In genomic region chr6:40362859-40363258, GRCh38 we compare ENCODE assay signal across 27 cellular contexts.
DNase-seq lines count a peak whose midpoint lies in the region; ATAC-seq, FAIRE-seq and TF ChIP-seq lines count a peak whose summit lies in the region.
"Had no signal": no experiment of that assay in that cellular context is flagged by ENCODE, and none has a peak within 500 bp of the region (broad histone marks: within the 10 kb centered on the region; RNA-seq: fewer than 3 reads in every experiment).

No MANE protein-coding gene starts in this region.

- H3K4me3 ChIP-seq in GM12878 (no peak overlapping the region), endodermal cell (ENCODE audit: low read length) (no peak overlapping the region)
- H3K4me3 ChIP-seq: A549, BLaER1 had no signal

- H3K9me3 Mint-ChIP-seq in activated CD8-positive, alpha-beta memory T cell treated with anti-CD3 and anti-CD28 coated beads, Interleukin-2, amount 10 ng/mL, durations not matched to agents 7 days and 5 days (ENCODE audit: low read depth) = peaks cover 8% of the 10 kb centered on the region
- peaks cover 8% of the 10 kb centered on the region for H3K9me3 Mint-ChIP-seq in endodermal cell

- no peak for TF ChIP-seq CTCF in GM12878 (IDR thresholded peaks at IDR 0.05 in 2 of 3, conservative IDR thresholded peaks at IDR 0.05 in 1 of 3; ENCODE audit: control insufficient read depth in 2 of 3, extremely low read depth in 1 of 3, insufficient read depth in 1 of 3, low read depth in 3 of 3, low read length in 3 of 3)
- no peak for TF ChIP-seq CTCF in endodermal cell (conservative IDR thresholded peaks at IDR 0.05)

- BruUV-seq in GM12878 (replicated peaks; lab: Mats Ljungman, UMichigan) = no TSS peak

- 0% methylated on average over 4 of the region's 4 CpGs for WGBS in GM12878 (ENCODE audit: insufficient coverage, insufficient replicate concordance, low lambda C conversion rate, missing lambda C conversion rate)
- 89 to 96% methylated on average over 4 of the region's 4 CpGs for WGBS in endodermal cell (ENCODE audit: insufficient coverage in 1 of 2, insufficient read length in 1 of 2), 2 experiments

- no peak overlapping the region for H2AFZ ChIP-seq in GM12878 (ENCODE audit: control insufficient read depth, low read depth, low read length)

- TF ChIP-seq RAD21 in GM12878 (IDR thresholded peaks at IDR 0.05; ENCODE audit: insufficient read depth, low read depth, low read length) = no peak

- H3K4me1 ChIP-seq in GM12878 (ENCODE audit: control insufficient read depth, insufficient read depth, low read length) (no peaks in the 10 kb centered on the region), endodermal cell (ENCODE audit: control insufficient read depth, insufficient read depth, low read length) (peaks cover 12% of the 10 kb centered on the region)
- H3K4me1 ChIP-seq: A549, BE2C, BLaER1 had no signal

- no peaks in the 10 kb centered on the region; a peak in 2 of 4 replicates for H3K27me3 ChIP-seq in GM12878 (replicated peaks in 1 of 2; ENCODE audit: control insufficient read depth in 2 of 2, insufficient read depth in 2 of 2, low read length in 1 of 2)
- no peaks in the 10 kb centered on the region for H3K27me3 ChIP-seq in endodermal cell (ENCODE audit: control insufficient read depth, insufficient read depth, low read length, poor library complexity, severe bottlenecking)
- H3K27me3 ChIP-seq: BE2C, BLaER1 had no signal

- POLR2A ChIA-PET in GM12878 (lab: Charles Lee) = no interaction called here

- peak; percentile 11 for DNase-seq in activated CD8-positive, alpha-beta memory T cell treated with anti-CD3 and anti-CD28 coated beads for 24 hours
- DNase-seq in activated CD8-positive, alpha-beta memory T cell treated with anti-CD3 and anti-CD28 coated beads, Interleukin-2, amount 10 ng/mL, durations not matched to agents 7 days and 5 days = no peak
- DNase-seq in GM12878 (ENCODE audit: low read depth, low spot score) (no peak), endodermal cell (peak; percentile 40), islet precursor cell (peak; percentile 30), posterior cingulate gyrus (no peak), LoVo (ENCODE audit: low spot score) (no peak), foreskin melanocyte (no peak)
- DNase-seq: BE2C; C1 segment of cervical spinal cord; CD4-positive, alpha-beta memory T cell; CD4-positive, CD25-positive, alpha-beta regulatory T cell; CD8-positive, alpha-beta memory T cell; COR-L47; DMS 273 treated with DMSO at 0.1 percent for 48 hours; DMS153; DMS53; DMS79; DND-41; EL; GDM1 had no signal

- no peak for TF ChIP-seq POLR2A in GM12878 (IDR thresholded peaks at IDR 0.05; ENCODE audit: low read depth, low read length)

- no peaks in the 10 kb centered on the region for H3K9me3 ChIP-seq in GM12878 (replicated peaks; ENCODE audit: control insufficient read depth, insufficient read depth, low read length)
- H3K9me3 ChIP-seq in endodermal cell (ENCODE audit: control insufficient read depth, low read length) = peaks cover 16% of the 10 kb centered on the region
- H3K9me3 ChIP-seq: A549, BE2C had no signal

- no peak for ATAC-seq in activated CD8-positive, alpha-beta memory T cell treated with anti-CD3 and anti-CD28 coated beads, Interleukin-2, amount 10 ng/mL, durations not matched to agents 7 days and 5 days
- ATAC-seq in GM12878 = no peak
- ATAC-seq: A549 had no signal

- FAIRE-seq in GM12878 (lab: Jason Lieb, UNC) = peak; percentile 27
- FAIRE-seq: A549, GM12891, GM19239 had no signal

- H3K27me3 Mint-ChIP-seq in activated CD8-positive, alpha-beta memory T cell treated with anti-CD3 and anti-CD28 coated beads, Interleukin-2, amount 10 ng/mL, durations not matched to agents 7 days and 5 days = peaks cover 60% of the 10 kb centered on the region
- H3K27me3 Mint-ChIP-seq in endodermal cell (ENCODE audit: insufficient read depth) = no peaks in the 10 kb centered on the region
- H3K27me3 Mint-ChIP-seq: CD4-positive, CD25-positive, alpha-beta regulatory T cell had no signal

- no peak overlapping the region for H3K4me2 ChIP-seq in GM12878 (ENCODE audit: control insufficient read depth, insufficient read depth)
- H3K4me2 ChIP-seq: A549, BLaER1 had no signal

- no peaks in the 10 kb centered on the region for H4K20me1 ChIP-seq in GM12878 (ENCODE audit: control insufficient read depth, insufficient read depth)
- H4K20me1 ChIP-seq: BLaER1 had no signal

- H3K27ac Mint-ChIP-seq in activated CD8-positive, alpha-beta memory T cell treated with anti-CD3 and anti-CD28 coated beads, Interleukin-2, amount 10 ng/mL, durations not matched to agents 7 days and 5 days = no peak overlapping the region
- no peak overlapping the region for H3K27ac Mint-ChIP-seq in endodermal cell
- H3K27ac Mint-ChIP-seq: CD14-positive monocyte; CD4-positive, alpha-beta memory T cell; CD4-positive, CD25-positive, alpha-beta regulatory T cell; CD8-positive, alpha-beta memory T cell had no signal

- intact Hi-C loops in GM12878 (cut with micrococcal nuclease; ENCODE audit: unreplicated experiment) (no loop called here), posterior cingulate gyrus (cut with DNase I) (no loop called here)

- CTCF ChIA-PET in activated CD8-positive, alpha-beta memory T cell treated with anti-CD3 and anti-CD28 coated beads, Interleukin-2, amount 10 ng/mL, durations not matched to agents 7 days and 5 days (lab: Charles Lee) = no interaction called here
- CTCF ChIA-PET in GM12878 (lab: Yijun Ruan, JAX) = no interaction called here

- H3K9ac ChIP-seq in GM12878 (ENCODE audit: control insufficient read depth, insufficient read depth, low read length) = no peak overlapping the region
- H3K9ac ChIP-seq in endodermal cell (ENCODE audit: extremely low read depth, low read length, poor library complexity, severe bottlenecking) = no peak overlapping the region
- H3K9ac ChIP-seq: BLaER1 had no signal

- in situ Hi-C loops in GM12878 (cut with MboI) = no loop called here

- no peaks in the 10 kb centered on the region for H3K79me2 ChIP-seq in GM12878 (ENCODE audit: control insufficient read depth, insufficient read depth, low read length)

- RAD21 ChIA-PET in GM12878 (lab: Charles Lee; ENCODE audit: unreplicated experiment) = no interaction called here

- no peaks in the 10 kb centered on the region for H3K36me3 ChIP-seq in GM12878 (ENCODE audit: control insufficient read depth in 2 of 2, insufficient read depth in 2 of 2, low read length in 1 of 2)
- H3K36me3 ChIP-seq in endodermal cell (ENCODE audit: control insufficient read depth, insufficient read depth, low read length) = no peaks in the 10 kb centered on the region
- H3K36me3 ChIP-seq: BE2C, BLaER1 had no signal

- H3K4me1 Mint-ChIP-seq in activated CD8-positive, alpha-beta memory T cell treated with anti-CD3 and anti-CD28 coated beads, Interleukin-2, amount 10 ng/mL, durations not matched to agents 7 days and 5 days = no peaks in the 10 kb centered on the region
- H3K4me1 Mint-ChIP-seq in endodermal cell = peaks cover 31% of the 10 kb centered on the region
- H3K4me1 Mint-ChIP-seq: CD14-positive monocyte; CD4-positive, alpha-beta memory T cell; CD4-positive, CD25-positive, alpha-beta regulatory T cell; CD8-positive, alpha-beta memory T cell had no signal

- SMC1A ChIA-PET in GM12878 (lab: Charles Lee; ENCODE audit: uncharacterized antibody, unreplicated experiment) = interaction anchor here (1.7 kb wide), 1 partner anchor 9 kb away, joined by 5 read pairs; no protein-coding TSS in a partner anchor

- peaks cover 2% of the 10 kb centered on the region for H3K36me3 Mint-ChIP-seq in activated CD8-positive, alpha-beta memory T cell treated with anti-CD3 and anti-CD28 coated beads, Interleukin-2, amount 10 ng/mL, durations not matched to agents 7 days and 5 days
- no peaks in the 10 kb centered on the region for H3K36me3 Mint-ChIP-seq in endodermal cell (ENCODE audit: low read depth)
- H3K36me3 Mint-ChIP-seq: CD14-positive monocyte; CD4-positive, alpha-beta memory T cell; CD4-positive, CD25-positive, alpha-beta regulatory T cell; CD8-positive, alpha-beta memory T cell had no signal

- H3K27ac ChIP-seq in GM12878 (ENCODE audit: control insufficient read depth, insufficient read depth) (no peak overlapping the region), endodermal cell (ENCODE audit: low read depth, low read length) (no peak overlapping the region)
- H3K27ac ChIP-seq: 22Rv1, A549, BLaER1 had no signal

- no peak for TF ChIP-seq EP300 in GM12878 (IDR thresholded peaks at IDR 0.05; ENCODE audit: borderline replicate concordance in 1 of 2, control insufficient read depth in 1 of 2, low read depth in 2 of 2, low read length in 2 of 2)

- H3K4me3 Mint-ChIP-seq in activated CD8-positive, alpha-beta memory T cell treated with anti-CD3 and anti-CD28 coated beads, Interleukin-2, amount 10 ng/mL, durations not matched to agents 7 days and 5 days = no peak overlapping the region
- no peak overlapping the region for H3K4me3 Mint-ChIP-seq in endodermal cell
- H3K4me3 Mint-ChIP-seq: CD14-positive monocyte; CD4-positive, alpha-beta memory T cell; CD4-positive, CD25-positive, alpha-beta regulatory T cell; CD8-positive, alpha-beta memory T cell had no signal

TF ChIP-seq in GM12878, 131 proteins besides CTCF, POLR2A, EP300 and RAD21 (continues in another document):
- no peak for TF ChIP-seq SRF (IDR thresholded peaks at IDR 0.05; ENCODE audit: low read depth in 2 of 2, low read length in 2 of 2)
- TF ChIP-seq TBL1XR1 (IDR thresholded peaks at IDR 0.05; ENCODE audit: low read depth, low read length) = no peak
- no peak for TF ChIP-seq HDGF (IDR thresholded peaks at IDR 0.05)
- no peak for TF ChIP-seq FOS (IDR thresholded peaks at IDR 0.05; ENCODE audit: borderline replicate concordance, extremely low read depth, insufficient read length)
- TF ChIP-seq BHLHE40 (IDR thresholded peaks at IDR 0.05; ENCODE audit: borderline replicate concordance in 1 of 2, low read depth in 2 of 2, low read length in 1 of 2) = no peak
- TF ChIP-seq, protein P1, sequence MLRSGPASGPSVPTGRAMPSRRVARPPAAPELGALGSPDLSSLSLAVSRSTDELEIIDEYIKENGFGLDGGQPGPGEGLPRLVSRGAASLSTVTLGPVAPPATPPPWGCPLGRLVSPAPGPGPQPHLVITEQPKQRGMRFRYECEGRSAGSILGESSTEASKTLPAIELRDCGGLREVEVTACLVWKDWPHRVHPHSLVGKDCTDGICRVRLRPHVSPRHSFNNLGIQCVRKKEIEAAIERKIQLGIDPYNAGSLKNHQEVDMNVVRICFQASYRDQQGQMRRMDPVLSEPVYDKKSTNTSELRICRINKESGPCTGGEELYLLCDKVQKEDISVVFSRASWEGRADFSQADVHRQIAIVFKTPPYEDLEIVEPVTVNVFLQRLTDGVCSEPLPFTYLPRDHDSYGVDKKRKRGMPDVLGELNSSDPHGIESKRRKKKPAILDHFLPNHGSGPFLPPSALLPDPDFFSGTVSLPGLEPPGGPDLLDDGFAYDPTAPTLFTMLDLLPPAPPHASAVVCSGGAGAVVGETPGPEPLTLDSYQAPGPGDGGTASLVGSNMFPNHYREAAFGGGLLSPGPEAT (IDR thresholded peaks at IDR 0.05; ENCODE audit: low read depth) = no peak
- TF ChIP-seq CHD2 (IDR thresholded peaks at IDR 0.05; ENCODE audit: borderline replicate concordance, low read depth, low read length) = no peak
- TF ChIP-seq IKZF1 (conservative IDR thresholded peaks at IDR 0.05) = no peak
- no peak for TF ChIP-seq MTA2 (IDR thresholded peaks at IDR 0.05; ENCODE audit: low read depth)
- no peak for TF ChIP-seq SMAD5 (IDR thresholded peaks at IDR 0.05; ENCODE audit: low read depth)
- no peak for TF ChIP-seq ASH2L (IDR thresholded peaks at IDR 0.05; ENCODE audit: borderline replicate concordance, low read depth)

Comparison
In these comparisons a context has a peak if more than half of its experiments do, and no peak if none do; other contexts are left out.
1. DNase-seq: peak in activated CD8-positive, alpha-beta memory T cell treated with anti-CD3 and anti-CD28 coated beads for 24 hours (single experiment), endodermal cell (single experiment) and islet precursor cell (single experiment); none in activated CD8-positive, alpha-beta memory T cell treated with anti-CD3 and anti-CD28 coated beads, Interleukin-2, amount 10 ng/mL, durations not matched to agents 7 days and 5 days (single experiment), GM12878 (single experiment), posterior cingulate gyrus (0 of 10), LoVo (single experiment) and foreskin melanocyte (single experiment).